ENCODE assay signal across 17 cellular contexts in the genomic region with DNA sequence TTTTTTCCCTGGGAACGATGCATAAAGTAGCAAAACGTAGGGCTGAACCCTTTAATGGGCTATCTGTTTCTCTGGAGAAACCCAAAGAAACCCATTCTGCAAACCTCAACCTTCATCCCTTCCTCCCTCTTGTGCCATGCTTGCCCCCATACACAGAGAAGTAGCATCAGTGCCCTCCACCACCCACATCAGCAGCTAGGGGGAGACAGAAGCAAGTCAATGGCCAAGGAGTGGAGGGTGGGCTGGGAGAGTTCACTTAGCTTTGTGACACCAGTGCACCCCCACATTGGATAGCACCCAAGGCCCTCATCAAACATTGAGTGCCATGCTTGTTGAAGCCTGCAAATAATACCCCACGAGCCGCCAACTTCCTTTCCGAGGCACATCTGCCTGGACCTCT.
A peak's percentile ranks its signal among the peaks of the same experiment; 100 is the strongest.
DNase-seq lines count a peak whose midpoint lies in the region; ATAC-seq, FAIRE-seq and TF ChIP-seq lines count a peak whose summit lies in the region.
"Had no signal": no experiment of that assay in that cellular context is flagged by ENCODE, and none has a peak within 500 bp of the region (broad histone marks: within the 10 kb centered on the region; RNA-seq: fewer than 3 reads in every experiment).

No MANE protein-coding gene starts in this region.

- no peak for FAIRE-seq in HepG2 (lab: Jason Lieb, UNC)
- FAIRE-seq: GM18507 had no signal

- H3K9ac ChIP-seq in HepG2 (ENCODE audit: insufficient read depth, low read depth, low read length) (no peak overlapping the region), Loucy (ENCODE audit: low read depth, low read length, poor library complexity, severe bottlenecking) (no peak overlapping the region), mammary epithelial cell (ENCODE audit: insufficient read depth, low read length) (no peak overlapping the region)

- no peaks in the 10 kb centered on the region for H3K79me2 ChIP-seq in HepG2 (ENCODE audit: insufficient read depth, low read length)
- H3K79me2 ChIP-seq in Loucy (ENCODE audit: insufficient read depth, low read length): no peaks in the 10 kb centered on the region
- H3K79me2 ChIP-seq in mammary epithelial cell (ENCODE audit: insufficient read depth, low read length): no peaks in the 10 kb centered on the region

- H3K27ac ChIP-seq in HepG2 (ENCODE audit: extremely low read length, insufficient read depth, low read length) (no peak overlapping the region), right lobe of liver (no peak overlapping the region), mammary epithelial cell (ENCODE audit: insufficient read depth, low read depth, low read length) (no peak overlapping the region), gastroesophageal sphincter (no peak overlapping the region), transverse colon (no peak overlapping the region)
- H3K27ac ChIP-seq: heart left ventricle, psoas muscle had no signal

- H3K4me3 ChIP-seq in HepG2 (replicated peaks in 1 of 3; ENCODE audit: insufficient read depth in 1 of 3, low read depth in 2 of 3, low read length in 3 of 3): no peak overlapping the region
- no peak overlapping the region for H3K4me3 ChIP-seq in right lobe of liver
- no peak overlapping the region for H3K4me3 ChIP-seq in Loucy (ENCODE audit: low read length, poor library complexity, severe bottlenecking)
- no peak overlapping the region for H3K4me3 ChIP-seq in mammary epithelial cell (replicated peaks in 1 of 3; ENCODE audit: insufficient read depth in 1 of 3, low read depth in 2 of 3, low read length in 3 of 3)
- no peak overlapping the region for H3K4me3 ChIP-seq in gastroesophageal sphincter
- H3K4me3 ChIP-seq in transverse colon: no peak overlapping the region
- H3K4me3 ChIP-seq: heart left ventricle, lung, psoas muscle had no signal

- TF ChIP-seq CTCF in HepG2 (CRISPR knock-in tag; IDR thresholded peaks at IDR 0.05) (peak; percentile 70), right lobe of liver (IDR thresholded peaks at IDR 0.05) (no peak), Loucy (conservative IDR thresholded peaks at IDR 0.05; ENCODE audit: low read length) (peak; percentile 44), mammary epithelial cell (conservative IDR thresholded peaks at IDR 0.05 in 1 of 2, IDR thresholded peaks at IDR 0.05 in 1 of 2; ENCODE audit: extremely low read depth in 1 of 2, insufficient read depth in 1 of 2, low read depth in 1 of 2, low read length in 2 of 2) (peak; percentile 12 to 30), gastroesophageal sphincter (IDR thresholded peaks at IDR 0.05) (no peak), transverse colon (IDR thresholded peaks at IDR 0.05) (no peak)

- peak; percentile 11 for DNase-seq in HepG2 (ENCODE audit: low spot score)
- no peak for DNase-seq in right lobe of liver
- DNase-seq in mammary epithelial cell: no peak
- DNase-seq in activated gamma-delta T cell (lab: John Stamatoyannopoulos, UW): no peak
- no peak for DNase-seq in middle frontal gyrus (ENCODE audit: extremely low spot score, low spot score)
- no peak for DNase-seq in transverse colon
- DNase-seq: activated CD4-positive, alpha-beta T cell treated with anti-CD3 and anti-CD28 coated beads, Interleukin-2, amount 10 ng/mL, durations not matched to agents 24 days and 14 days; activated naive CD4-positive, alpha-beta T cell treated with Interleukin-2 at 50 U/mL for 16 hours; CD4-positive, alpha-beta T cell; cortex of kidney; heart left ventricle; psoas muscle; SHP77 treated with DMSO at 0.1 percent for 48 hours had no signal

- intact Hi-C loops in HepG2 (cut with micrococcal nuclease; ENCODE audit: unreplicated experiment): no loop called here
- intact Hi-C loops in right lobe of liver (cut with DNase I): no loop called here
- intact Hi-C loops in mammary epithelial cell (cut with micrococcal nuclease): no loop called here
- intact Hi-C loops in transverse colon (cut with DNase I; ENCODE audit: low total_unique reads): no loop called here

- H3F3A ChIP-seq in Loucy (ENCODE audit: low read depth): no peaks in the 10 kb centered on the region

- POLR2A ChIA-PET in HepG2 (lab: Yijun Ruan, JAX): no interaction called here

- TF ChIP-seq RAD21 in HepG2 (CRISPR knock-in tag; IDR thresholded peaks at IDR 0.05): no peak

- H3K9me3 ChIP-seq in HepG2 (ENCODE audit: low read length) (no peaks in the 10 kb centered on the region), right lobe of liver (no peaks in the 10 kb centered on the region), Loucy (ENCODE audit: insufficient read depth, low read depth, low read length) (no peaks in the 10 kb centered on the region), mammary epithelial cell (replicated peaks; ENCODE audit: insufficient read depth, low read length) (no peaks in the 10 kb centered on the region), gastroesophageal sphincter (no peaks in the 10 kb centered on the region), transverse colon (no peaks in the 10 kb centered on the region)
- H3K9me3 ChIP-seq: psoas muscle had no signal

- H3K27me3 ChIP-seq in HepG2 (ENCODE audit: control insufficient read depth in 1 of 2, insufficient read depth in 2 of 2, low read length in 2 of 2) (no peaks in the 10 kb centered on the region), right lobe of liver (no peaks in the 10 kb centered on the region), Loucy (ENCODE audit: insufficient read depth, low read length, poor library complexity, severe bottlenecking) (no peaks in the 10 kb centered on the region), mammary epithelial cell (ENCODE audit: insufficient read depth, low read length) (no peaks in the 10 kb centered on the region), gastroesophageal sphincter (no peaks in the 10 kb centered on the region), transverse colon (no peaks in the 10 kb centered on the region)
- H3K27me3 ChIP-seq: heart left ventricle had no signal

- CTCF ChIA-PET in HepG2 (lab: Yijun Ruan, JAX; ENCODE audit: low intra/inter-chr PET ratio, low total read pairs): no interaction called here
- CTCF ChIA-PET in mammary epithelial cell (lab: Charles Lee; ENCODE audit: low non-redundant PET): interaction anchor here (0.5 to 0.6 kb wide), 2 partner anchors 24 to 163 kb away, joined by 3 to 6 read pairs; no protein-coding TSS in a partner anchor

- TF ChIP-seq EP300 in HepG2 (IDR thresholded peaks at IDR 0.05; ENCODE audit: low read depth in 2 of 2, low read length in 2 of 2): no peak
- TF ChIP-seq EP300 in HepG2 (CRISPR knock-in tag; IDR thresholded peaks at IDR 0.05; ENCODE audit: borderline replicate concordance): no peak
- no peak for TF ChIP-seq EP300 in gastroesophageal sphincter (IDR thresholded peaks at IDR 0.05)
- no peak for TF ChIP-seq EP300 in transverse colon (IDR thresholded peaks at IDR 0.05; ENCODE audit: low read depth)

- in situ Hi-C loops in HepG2 (cut with HindIII; ENCODE audit: extremely low pct_ligation_motif_present, low pct_unique_long_range_greater_than_20kb) (no loop called here), mammary epithelial cell (cut with MboI; ENCODE audit: low sequenced_read_pairs in 2 of 2) (no loop called here), transverse colon (cut with MboI; ENCODE audit: low pct_ligation_motif_present in 1 of 4, low pct_unique_long_range_greater_than_20kb in 1 of 4, low sequenced_read_pairs in 3 of 4) (no loop called here)

- no peaks in the 10 kb centered on the region for H3K36me3 ChIP-seq in HepG2 (replicated peaks in 1 of 2; ENCODE audit: control insufficient read depth in 1 of 2, insufficient read depth in 2 of 2, low read length in 2 of 2)
- H3K36me3 ChIP-seq in right lobe of liver: no peaks in the 10 kb centered on the region
- no peaks in the 10 kb centered on the region for H3K36me3 ChIP-seq in Loucy (ENCODE audit: insufficient read depth, low read length)
- no peaks in the 10 kb centered on the region for H3K36me3 ChIP-seq in mammary epithelial cell (ENCODE audit: insufficient read depth, low read length)
- no peaks in the 10 kb centered on the region for H3K36me3 ChIP-seq in gastroesophageal sphincter
- no peaks in the 10 kb centered on the region for H3K36me3 ChIP-seq in transverse colon
- H3K36me3 ChIP-seq: heart left ventricle had no signal

- H3K4me2 ChIP-seq in HepG2 (ENCODE audit: low read depth, low read length) (no peak overlapping the region), Loucy (ENCODE audit: low read depth, low read length, poor library complexity, severe bottlenecking) (no peak overlapping the region), mammary epithelial cell (ENCODE audit: insufficient read depth, low read depth, low read length) (no peak overlapping the region)

- H3K4me1 ChIP-seq in HepG2 (ENCODE audit: insufficient read depth, low read length): no peaks in the 10 kb centered on the region
- no peaks in the 10 kb centered on the region for H3K4me1 ChIP-seq in right lobe of liver
- no peaks in the 10 kb centered on the region for H3K4me1 ChIP-seq in Loucy (ENCODE audit: insufficient read depth, low read length, poor library complexity, severe bottlenecking)
- peaks cover 10% of the 10 kb centered on the region for H3K4me1 ChIP-seq in mammary epithelial cell (ENCODE audit: insufficient read depth, low read length)
- no peaks in the 10 kb centered on the region for H3K4me1 ChIP-seq in gastroesophageal sphincter
- no peaks in the 10 kb centered on the region for H3K4me1 ChIP-seq in transverse colon
- H3K4me1 ChIP-seq: heart left ventricle, psoas muscle had no signal

- no peak overlapping the region for H2AFZ ChIP-seq in HepG2 (ENCODE audit: low read length)
- H2AFZ ChIP-seq in Loucy (ENCODE audit: low read length): no peak overlapping the region
- no peak overlapping the region for H2AFZ ChIP-seq in mammary epithelial cell (ENCODE audit: low read depth, low read length)

- no TSS peak for BruUV-seq in HepG2 (replicated peaks; lab: Mats Ljungman, UMichigan)
- BruUV-seq in mammary epithelial cell (replicated peaks; lab: Mats Ljungman, UMichigan): no TSS peak

- peak; percentile 62 for ATAC-seq in HepG2
- no peak for ATAC-seq in right lobe of liver
- ATAC-seq in gastroesophageal sphincter: no peak
- ATAC-seq: heart left ventricle, psoas muscle had no signal

- WGBS in HepG2 (ENCODE audit: low lambda C conversion rate): 55% methylated on average over 5 of the region's 5 CpGs
- WGBS in right lobe of liver (ENCODE audit: insufficient coverage, low coverage, low lambda C conversion rate, missing lambda C conversion rate): 49% methylated on average over 2 of the region's 5 CpGs
- 81% methylated on average over 5 of the region's 5 CpGs for WGBS in mammary epithelial cell (ENCODE audit: low coverage, missing lambda C conversion rate)
- 70 to 85% methylated on average over 2 to 5 of the region's 5 CpGs for WGBS in gastroesophageal sphincter (ENCODE audit: low coverage in 1 of 2), 2 donors
- whole genome bisulfite sequencing in transverse colon (ENCODE audit: low coverage in 1 of 2), 2 donors: 79 to 84% methylated on average over 5 of the region's 5 CpGs

- dilution Hi-C loops in mammary epithelial cell (cut with HindIII; ENCODE audit: low sequenced_read_pairs): no loop called here

- H4K20me1 ChIP-seq in HepG2 (ENCODE audit: insufficient read depth, low read length) (no peaks in the 10 kb centered on the region), Loucy (ENCODE audit: insufficient read depth, low read length, poor library complexity, severe bottlenecking) (no peaks in the 10 kb centered on the region), mammary epithelial cell (ENCODE audit: insufficient read depth, low read length) (no peaks in the 10 kb centered on the region)

- TF ChIP-seq POLR2A in HepG2 (IDR thresholded peaks at IDR 0.05; ENCODE audit: insufficient read depth in 1 of 2, low read depth in 2 of 2, low read length in 2 of 2) (no peak), right lobe of liver (IDR thresholded peaks at IDR 0.05) (no peak), gastroesophageal sphincter (IDR thresholded peaks at IDR 0.05) (no peak), transverse colon (IDR thresholded peaks at IDR 0.05) (no peak)

- H3K9me2 ChIP-seq in Loucy (replicated peaks; ENCODE audit: low read depth, low read length): no peaks in the 10 kb centered on the region

Comparison
In these comparisons a context has a peak if more than half of its experiments do, and no peak if none do; other contexts are left out.
1. CTCF ChIP-seq: peak in HepG2 (single experiment), Loucy (single experiment) and mammary epithelial cell (2 of 2); none in right lobe of liver (0 of 4), gastroesophageal sphincter (0 of 4) and transverse colon (0 of 5).